ENCODE assay signal across 10 cellular contexts in the genomic region with DNA sequence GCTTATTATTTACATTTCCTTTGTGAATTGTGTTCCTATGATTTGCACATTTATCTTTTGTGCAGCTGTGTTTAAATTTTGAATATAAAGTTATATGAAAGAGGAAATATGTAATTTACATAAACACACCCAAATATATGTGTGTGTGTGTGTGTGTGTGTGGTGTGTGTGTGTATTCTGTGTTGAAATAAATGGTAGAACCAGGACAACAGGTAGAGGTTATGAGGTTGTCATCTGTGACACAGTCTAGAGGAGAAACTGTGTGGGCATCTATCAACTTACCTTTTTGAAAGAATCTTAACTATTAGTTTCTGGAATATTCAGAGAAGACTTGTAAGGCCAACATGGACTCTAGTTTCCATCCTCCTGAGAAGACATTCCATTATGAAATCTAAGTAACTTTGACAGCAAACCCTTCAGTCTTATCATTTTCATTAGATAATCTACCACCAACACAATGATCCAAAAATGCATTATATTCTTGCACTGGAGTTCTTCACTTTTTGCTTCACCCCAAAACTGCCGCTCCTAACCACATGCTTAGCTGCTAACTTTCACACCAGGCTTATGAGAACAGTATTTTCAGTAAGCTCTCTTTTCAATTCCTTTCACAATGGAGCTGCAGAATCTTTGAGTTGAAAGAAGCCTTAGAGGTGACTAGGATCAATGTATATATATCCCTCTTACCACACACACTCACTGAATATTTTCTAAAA. TPM values are rescaled to one million over a fixed set of nuclear protein-coding genes. Genes with fewer than 3 reads are reported as not detected.
DNase-seq lines count a peak whose midpoint lies in the region; ATAC-seq, FAIRE-seq and TF ChIP-seq lines count a peak whose summit lies in the region.
"Had no signal": no experiment of that assay in that cellular context is flagged by ENCODE, and none has a peak within 500 bp of the region (broad histone marks: within the 10 kb centered on the region; RNA-seq: fewer than 3 reads in every experiment).

No MANE protein-coding gene starts in this region.

- H3K9ac ChIP-seq in MM.1S (ENCODE audit: low read length), result no peak overlapping the region

- H3K27me3 Mint-ChIP-seq in type B pancreatic cell, result no peaks in the 10 kb centered on the region
- no peaks in the 10 kb centered on the region for H3K27me3 Mint-ChIP-seq in Caco-2 (ENCODE audit: insufficient read depth, unreplicated experiment)

- intact Hi-C loops in Caco-2 (cut with micrococcal nuclease; ENCODE audit: unreplicated experiment), result no loop called here

- TF ChIP-seq CTCF in MM.1S (IDR thresholded peaks at IDR 0.05; ENCODE audit: low read length) (no peak), osteoblast (IDR thresholded peaks at IDR 0.05; ENCODE audit: extremely low read depth, low read depth, low read length) (no peak), type B pancreatic cell (conservative IDR thresholded peaks at IDR 0.05) (no peak), Caco-2 (IDR thresholded peaks at IDR 0.05; ENCODE audit: insufficient read depth in 1 of 2, low read depth in 1 of 2, low read length in 1 of 2, severe bottlenecking in 1 of 2, unreplicated experiment in 1 of 2) (no peak)

- H3K79me2 ChIP-seq in MM.1S (ENCODE audit: low read length) (no peaks in the 10 kb centered on the region), osteoblast (ENCODE audit: insufficient read depth, low read length) (no peaks in the 10 kb centered on the region)

- no peak overlapping the region for H3K27ac Mint-ChIP-seq in type B pancreatic cell
- H3K27ac Mint-ChIP-seq in Caco-2 (ENCODE audit: unreplicated experiment), result no peak overlapping the region

- ATAC-seq in activated CD4-positive, CD25-positive, alpha-beta regulatory T cell treated with anti-CD3 and anti-CD28 coated beads, Interleukin-2, amount 50 U/mL, for 24 hours, result peak; percentile 8 to 10
- peak; percentile 30 for ATAC-seq in HG02623 (IDR thresholded peaks at IDR 0.05; ENCODE audit: unreplicated experiment)

- H3K9me3 Mint-ChIP-seq in type B pancreatic cell (no peaks in the 10 kb centered on the region), Caco-2 (ENCODE audit: unreplicated experiment) (no peaks in the 10 kb centered on the region)

- peaks cover 19% of the 10 kb centered on the region for H3F3A ChIP-seq in MM.1S (ENCODE audit: insufficient read depth, low read length)

- BruUV-seq in Caco-2 (replicated peaks; lab: Mats Ljungman, UMichigan), result no TSS peak

- H3K4me1 ChIP-seq in MM.1S (ENCODE audit: low read length), result peaks cover 20% of the 10 kb centered on the region
- H3K4me1 ChIP-seq in osteoblast (ENCODE audit: insufficient read depth, low read length), result peaks cover 29% of the 10 kb centered on the region
- peaks cover 3% of the 10 kb centered on the region; the same call in 1 of the 2 replicates for H3K4me1 ChIP-seq in Caco-2

- H3K4me3 Mint-ChIP-seq in type B pancreatic cell (no peak overlapping the region), Caco-2 (ENCODE audit: unreplicated experiment) (no peak overlapping the region)

- H2AFZ ChIP-seq in MM.1S (ENCODE audit: low read length) (no peak overlapping the region), osteoblast (ENCODE audit: low read length) (peak overlapping the region; percentile 23)

- no peaks in the 10 kb centered on the region for H3K9me3 ChIP-seq in MM.1S (replicated peaks; ENCODE audit: insufficient read depth, low read length)
- H3K9me3 ChIP-seq in osteoblast (ENCODE audit: low read depth, low read length), result no peaks in the 10 kb centered on the region
- no peaks in the 10 kb centered on the region for H3K9me3 ChIP-seq in Caco-2

- FAIRE-seq in frontal cortex (lab: Jason Lieb, UNC), result no peak

- no peak for DNase-seq in activated CD4-positive, CD25-positive, alpha-beta regulatory T cell treated with anti-CD3 and anti-CD28 coated beads, Interleukin-2, amount 50 U/mL, for 72 hours
- DNase-seq in MM.1S (peak; percentile 77), osteoblast (ENCODE audit: insufficient read length, low spot score, missing footprints) (no peak), type B pancreatic cell (ENCODE audit: extremely low spot score, unreplicated experiment) (no peak), Caco-2 (no peak), frontal cortex (ENCODE audit: low spot score in 2 of 2) (no peak)
- DNase-seq: stimulated activated CD8-positive, alpha-beta memory T cell treated with anti-CD3 and anti-CD28 coated beads, Interleukin-4, amount 100 ng/mL, for 48 hours had no signal

- H3K27me3 ChIP-seq in MM.1S (replicated peaks; ENCODE audit: insufficient read depth, low read length) (no peaks in the 10 kb centered on the region), osteoblast (ENCODE audit: insufficient read depth, low read length) (no peaks in the 10 kb centered on the region), Caco-2 (replicated peaks; ENCODE audit: control insufficient read depth, insufficient read depth, low read length) (no peaks in the 10 kb centered on the region)

- H3K4me3 ChIP-seq in MM.1S (ENCODE audit: low read length) (no peak overlapping the region), osteoblast (ENCODE audit: insufficient read depth, low read length) (no peak overlapping the region), Caco-2 (ENCODE audit: low read depth, low read length) (no peak overlapping the region)

- H3K4me1 Mint-ChIP-seq in type B pancreatic cell (ENCODE audit: unreplicated experiment) (peaks cover 15% of the 10 kb centered on the region), Caco-2 (ENCODE audit: low read depth, unreplicated experiment) (no peaks in the 10 kb centered on the region)

- H3K36me3 ChIP-seq in MM.1S (replicated peaks; ENCODE audit: insufficient read depth, low read length) (no peaks in the 10 kb centered on the region), osteoblast (ENCODE audit: insufficient read depth, low read length) (no peaks in the 10 kb centered on the region), Caco-2 (ENCODE audit: control insufficient read depth, insufficient read depth, low read length) (no peaks in the 10 kb centered on the region)

- peak overlapping the region; percentile 22; the same call in 1 of the 2 replicates for H3K4me2 ChIP-seq in MM.1S (ENCODE audit: low read depth, low read length)
- H3K4me2 ChIP-seq in osteoblast (ENCODE audit: insufficient read depth, low read length), result no peak overlapping the region

- no peaks in the 10 kb centered on the region for H3K9me2 ChIP-seq in MM.1S (replicated peaks; ENCODE audit: insufficient read depth, low read length)

- H4K20me1 ChIP-seq in MM.1S (ENCODE audit: insufficient read depth, low read length) (no peaks in the 10 kb centered on the region), osteoblast (ENCODE audit: insufficient read depth, low read length) (no peaks in the 10 kb centered on the region)

- peak overlapping the region; percentile 17; the same call in 1 of the 2 replicates for H3K27ac ChIP-seq in MM.1S (ENCODE audit: low read length)
- no peak overlapping the region for H3K27ac ChIP-seq in osteoblast (ENCODE audit: low read depth, low read length)

- no peaks in the 10 kb centered on the region for H3K36me3 Mint-ChIP-seq in type B pancreatic cell
- H3K36me3 Mint-ChIP-seq in Caco-2 (ENCODE audit: insufficient read depth, unreplicated experiment), result no peaks in the 10 kb centered on the region

- POLR2A ChIA-PET in Caco-2 (lab: Charles Lee), result no interaction called here

- CTCF ChIA-PET in Caco-2 (lab: Charles Lee), result no interaction called here

RNA-seq across cellular contexts. Expression of a gene that starts 21.7 kb away (rescaled TPM):
- total RNA-seq in osteoblast (under 0.01 and 1.1 TPM in 2 replicates), type B pancreatic cell (ENCODE audit: low replicate concordance) (not detected in 2 replicates), Caco-2 (2022) (0.25 and 0.65 TPM in 2 replicates), frontal cortex (2.9 TPM)
- total RNA-seq: pulmonary artery endothelial cell had no signal
